Comparison of ENCODE assay signal across 19 cellular contexts in genomic region chr6:147759088-147759487, GRCh38.
DNase-seq lines count a peak whose midpoint lies in the region; ATAC-seq, FAIRE-seq and TF ChIP-seq lines count a peak whose summit lies in the region.
"Had no signal": no experiment of that assay in that cellular context is flagged by ENCODE, and none has a peak within 500 bp of the region (broad histone marks: within the 10 kb centered on the region; RNA-seq: fewer than 3 reads in every experiment).

No MANE protein-coding gene starts in this region.

- no peaks in the 10 kb centered on the region for H3K9me3 ChIP-seq in HepG2 (ENCODE audit: low read length)
- H3K9me3 ChIP-seq in right lobe of liver = no peaks in the 10 kb centered on the region
- H3K9me3 ChIP-seq: colonic mucosa had no signal

- H3K27me3 Mint-ChIP-seq in progenitor cell of endocrine pancreas = no peaks in the 10 kb centered on the region
- H3K27me3 Mint-ChIP-seq: memory B cell had no signal

- CTCF ChIA-PET in HepG2 (lab: Yijun Ruan, JAX; ENCODE audit: low intra/inter-chr PET ratio, low total read pairs) = no interaction called here

- no peaks in the 10 kb centered on the region for H4K20me1 ChIP-seq in HepG2 (ENCODE audit: insufficient read depth, low read length)

- POLR2A ChIA-PET in HepG2 (lab: Yijun Ruan, JAX) = no interaction called here

- TF ChIP-seq POLR2A in HepG2 (IDR thresholded peaks at IDR 0.05; ENCODE audit: insufficient read depth in 1 of 2, low read depth in 2 of 2, low read length in 2 of 2) = no peak
- no peak for TF ChIP-seq POLR2A in right lobe of liver (IDR thresholded peaks at IDR 0.05)

- no peak overlapping the region for H3K4me3 Mint-ChIP-seq in progenitor cell of endocrine pancreas (ENCODE audit: low read depth)
- H3K4me3 Mint-ChIP-seq: memory B cell; nephron; T-helper 1 cell treated with Interleukin-12 subunit alpha and Interleukin-12 subunit beta and Interleukin-4 antibody, amounts not matched to agents 30 μg/mL and 1 μg/mL, for 36 hours had no signal

- no peak overlapping the region for H3K4me2 ChIP-seq in HepG2 (ENCODE audit: low read depth, low read length)

- no peak for FAIRE-seq in HepG2 (lab: Jason Lieb, UNC)
- FAIRE-seq: H54 had no signal

- no peaks in the 10 kb centered on the region for H3K79me2 ChIP-seq in HepG2 (ENCODE audit: insufficient read depth, low read length)

- H3K27ac Mint-ChIP-seq in progenitor cell of endocrine pancreas = no peak overlapping the region
- H3K27ac Mint-ChIP-seq: memory B cell; nephron; T-helper 1 cell treated with Interleukin-12 subunit alpha and Interleukin-12 subunit beta and Interleukin-4 antibody, amounts not matched to agents 30 μg/mL and 1 μg/mL, for 36 hours had no signal

- in situ Hi-C loops in HepG2 (cut with HindIII; ENCODE audit: extremely low pct_ligation_motif_present, low pct_unique_long_range_greater_than_20kb) = no loop called here

- TF ChIP-seq CTCF in HepG2 (CRISPR knock-in tag; IDR thresholded peaks at IDR 0.05) = no peak
- TF ChIP-seq CTCF in right lobe of liver (IDR thresholded peaks at IDR 0.05) = no peak
- TF ChIP-seq CTCF in progenitor cell of endocrine pancreas (IDR thresholded peaks at IDR 0.05; ENCODE audit: unreplicated experiment) = no peak

- intact Hi-C loops in HepG2 (cut with micrococcal nuclease; ENCODE audit: unreplicated experiment) = no loop called here
- intact Hi-C loops in right lobe of liver (cut with DNase I) = no loop called here

- no peak overlapping the region for H3K9ac ChIP-seq in HepG2 (ENCODE audit: insufficient read depth, low read depth, low read length)

- no peak for TF ChIP-seq RAD21 in HepG2 (CRISPR knock-in tag; IDR thresholded peaks at IDR 0.05)

- no peak overlapping the region for H2AFZ ChIP-seq in HepG2 (ENCODE audit: low read length)

- H3K4me1 ChIP-seq in HepG2 (ENCODE audit: insufficient read depth, low read length) (no peaks in the 10 kb centered on the region), right lobe of liver (no peaks in the 10 kb centered on the region)
- H3K4me1 ChIP-seq: colonic mucosa had no signal

- ATAC-seq in HepG2 (no peak), right lobe of liver (no peak), GM18502 (IDR thresholded peaks at IDR 0.05; ENCODE audit: poor library complexity, unreplicated experiment) (no peak)

- peaks cover 9% of the 10 kb centered on the region for H3K9me3 Mint-ChIP-seq in progenitor cell of endocrine pancreas (ENCODE audit: low read depth)
- H3K9me3 Mint-ChIP-seq: T-helper 1 cell treated with Interleukin-12 subunit alpha and Interleukin-12 subunit beta and Interleukin-4 antibody, amounts not matched to agents 30 μg/mL and 1 μg/mL, for 36 hours had no signal

- H3K4me3 ChIP-seq in HepG2 (replicated peaks in 1 of 3; ENCODE audit: insufficient read depth in 1 of 3, low read depth in 2 of 3, low read length in 3 of 3) = no peak overlapping the region
- no peak overlapping the region for H3K4me3 ChIP-seq in right lobe of liver
- H3K4me3 ChIP-seq: colonic mucosa had no signal

- DNase-seq in HepG2 (ENCODE audit: low spot score) = no peak
- no peak for DNase-seq in right lobe of liver
- peak; percentile 18 for DNase-seq in NCI-H69 (lab: John Stamatoyannopoulos, UW)
- peak; percentile 58 for DNase-seq in fibroblast of peridontal ligament (ENCODE audit: extremely low read depth)
- DNase-seq in progenitor cell of endocrine pancreas (ENCODE audit: low spot score, unreplicated experiment) = no peak
- no peak for DNase-seq in NOMO-1 treated with DMSO at 0.1 percent for 48 hours (lab: John Stamatoyannopoulos, UW; ENCODE audit: unreplicated experiment)
- DNase-seq in HuH-7 (ENCODE audit: low spot score) = no peak
- DNase-seq: Calu3, colonic mucosa, GDM1, head of caudate nucleus, NCI-H2029 treated with DMSO at 0.1 percent for 48 hours, NCI-H748 treated with DMSO at 0.1 percent for 48 hours, RPMI8226 had no signal

- no peaks in the 10 kb centered on the region for H3K36me3 ChIP-seq in HepG2 (replicated peaks in 1 of 2; ENCODE audit: control insufficient read depth in 1 of 2, insufficient read depth in 2 of 2, low read length in 2 of 2)
- no peaks in the 10 kb centered on the region for H3K36me3 ChIP-seq in right lobe of liver
- H3K36me3 ChIP-seq: colonic mucosa had no signal

- 56% methylated on average over 3 of the region's 3 CpGs for WGBS in HepG2 (ENCODE audit: low lambda C conversion rate)
- WGBS in right lobe of liver (ENCODE audit: insufficient coverage, low coverage, low lambda C conversion rate, missing lambda C conversion rate) = 86% methylated on average over 3 of the region's 3 CpGs

- H3K36me3 Mint-ChIP-seq in progenitor cell of endocrine pancreas (ENCODE audit: insufficient read depth) = peaks cover 2% of the 10 kb centered on the region
- H3K36me3 Mint-ChIP-seq: memory B cell had no signal

- H3K27ac ChIP-seq in HepG2 (ENCODE audit: extremely low read length, insufficient read depth, low read length) = no peak overlapping the region
- H3K27ac ChIP-seq in right lobe of liver = no peak overlapping the region
- H3K27ac ChIP-seq: colonic mucosa had no signal

- H3K4me1 Mint-ChIP-seq in progenitor cell of endocrine pancreas (ENCODE audit: low read depth) = no peaks in the 10 kb centered on the region
- H3K4me1 Mint-ChIP-seq: memory B cell had no signal

- BruUV-seq in HepG2 (replicated peaks; lab: Mats Ljungman, UMichigan) = no TSS peak

- TF ChIP-seq EP300 in HepG2 (IDR thresholded peaks at IDR 0.05; ENCODE audit: low read depth in 2 of 2, low read length in 2 of 2) = no peak
- TF ChIP-seq EP300 in HepG2 (CRISPR knock-in tag; IDR thresholded peaks at IDR 0.05; ENCODE audit: borderline replicate concordance) = no peak

- H3K27me3 ChIP-seq in HepG2 (ENCODE audit: control insufficient read depth in 1 of 2, insufficient read depth in 2 of 2, low read length in 2 of 2) = no peaks in the 10 kb centered on the region
- no peaks in the 10 kb centered on the region for H3K27me3 ChIP-seq in right lobe of liver
- H3K27me3 ChIP-seq: colonic mucosa had no signal

TF ChIP-seq in HepG2, 621 proteins besides CTCF, POLR2A, EP300 and RAD21:
- TF ChIP-seq ZNF710 (CRISPR knock-in tag; IDR thresholded peaks at IDR 0.05; ENCODE audit: borderline replicate concordance) (no peak), UBTF (CRISPR knock-in tag; IDR thresholded peaks at IDR 0.05) (no peak), CEBPB (IDR thresholded peaks at IDR 0.05; ENCODE audit: borderline replicate concordance, low read depth, low read length) (peak; percentile 84), CEBPG (CRISPR knock-in tag; IDR thresholded peaks at IDR 0.05) (0 out of 2 replicates have a peak, but pooled peaks have one; percentile 27), ZNF879 (CRISPR knock-in tag; IDR thresholded peaks at IDR 0.05) (no peak), ZNF101 (CRISPR knock-in tag; IDR thresholded peaks at IDR 0.05; ENCODE audit: borderline replicate concordance, low read depth) (no peak), NFE2L2 (IDR thresholded peaks at IDR 0.05; ENCODE audit: low read length) (no peak), PRMT3 (CRISPR knock-in tag; IDR thresholded peaks at IDR 0.05; ENCODE audit: borderline replicate concordance, low read depth) (no peak), ATF7 (IDR thresholded peaks at IDR 0.05) (peak; percentile 38; the same call in 1 of the 2 replicates), ATF7 (CRISPR knock-in tag; IDR thresholded peaks at IDR 0.05) (no peak), MIER2 (CRISPR knock-in tag; IDR thresholded peaks at IDR 0.05) (no peak), PAX8 (CRISPR knock-in tag; IDR thresholded peaks at IDR 0.05; ENCODE audit: borderline replicate concordance) (no peak), TOPORS (CRISPR knock-in tag; IDR thresholded peaks at IDR 0.05) (no peak), RARG (CRISPR knock-in tag; IDR thresholded peaks at IDR 0.05; ENCODE audit: low read depth) (no peak), RXRB (CRISPR knock-in tag; IDR thresholded peaks at IDR 0.05; ENCODE audit: borderline replicate concordance) (no peak)

Comparison
In these comparisons a context has a peak if more than half of its experiments do, and no peak if none do; other contexts are left out.
1. DNase-seq: peak in NCI-H69 (single experiment) and fibroblast of peridontal ligament (single experiment); none in HepG2 (single experiment), right lobe of liver (0 of 3), progenitor cell of endocrine pancreas (single experiment), NOMO-1 treated with DMSO at 0.1 percent for 48 hours (single experiment) and HuH-7 (single experiment).